Comparison of ENCODE assay signal across 35 cellular contexts in genomic region chr1:46900401-46900800, GRCh38. TPM values are rescaled to one million over a fixed set of nuclear protein-coding genes. Genes with fewer than 3 reads are reported as not detected.
"Had no signal": no experiment of that assay in that cellular context is flagged by ENCODE, and none has a peak within 500 bp of the region (broad histone marks: within the 10 kb centered on the region; RNA-seq: fewer than 3 reads in every experiment).

No MANE protein-coding gene starts in this region.

- H3K4me3 ChIP-seq: ascending aorta had no signal

- ATAC-seq: activated CD4-positive, alpha-beta T cell treated with anti-CD3 and anti-CD28 coated beads for 36 hours; activated CD4-positive, CD25-positive, alpha-beta regulatory T cell treated with anti-CD3 and anti-CD28 coated beads, Interleukin-2, amount 50 U/mL, for 24 hours; activated CD8-positive, alpha-beta memory T cell treated with anti-CD3 and anti-CD28 coated beads, Interleukin-2, amount 10 ng/mL, durations not matched to agents 7 days and 5 days; activated CD8-positive, alpha-beta T cell treated with anti-CD3 and anti-CD28 coated beads, Interleukin-2, amount 10 ng/mL, durations not matched to agents 7 days and 5 days; activated naive CD8-positive, alpha-beta T cell treated with anti-CD3 and anti-CD28 coated beads, Interleukin-2, amount 50 U/mL, for 24 hours; WTC11 had no signal

- H3K36me3 ChIP-seq: ascending aorta, WERI-Rb-1 had no signal

- H3K4me1 ChIP-seq: ascending aorta had no signal

- H3K27me3 Mint-ChIP-seq: activated naive CD4-positive, alpha-beta T cell treated with anti-CD3 and anti-CD28 coated beads, Interleukin-2, amount 10 ng/mL, durations not matched to agents 7 days and 5 days had no signal

- H3K27ac ChIP-seq: ascending aorta, WERI-Rb-1 had no signal

- H3K27me3 ChIP-seq: ascending aorta had no signal

- H3K9me3 ChIP-seq: ascending aorta had no signal

- H3K4me3 Mint-ChIP-seq: activated CD4-positive, alpha-beta memory T cell treated with anti-CD3 and anti-CD28 coated beads, Interleukin-2, amount 10 ng/mL, durations not matched to agents 7 days and 5 days; activated CD4-positive, alpha-beta T cell treated with anti-CD3 and anti-CD28 coated beads for 36 hours; activated CD4-positive, alpha-beta T cell treated with anti-CD3 and anti-CD28 coated beads, Interleukin-2, amount 10 ng/mL, durations not matched to agents 7 days and 5 days; activated CD8-positive, alpha-beta memory T cell treated with anti-CD3 and anti-CD28 coated beads, Interleukin-2, amount 10 ng/mL, durations not matched to agents 7 days and 5 days; activated CD8-positive, alpha-beta T cell treated with anti-CD3 and anti-CD28 coated beads, Interleukin-2, amount 10 ng/mL, durations not matched to agents 7 days and 5 days; activated naive CD4-positive, alpha-beta T cell treated with anti-CD3 and anti-CD28 coated beads, Interleukin-2, amount 10 ng/mL, durations not matched to agents 7 days and 5 days; activated naive CD4-positive, alpha-beta T cell treated with anti-CD3 and anti-CD28 coated beads, Interleukin-2, amount 50 U/mL, for 24 hours; activated naive CD8-positive, alpha-beta T cell; activated naive CD8-positive, alpha-beta T cell treated with anti-CD3 and anti-CD28 coated beads, Interleukin-2, amount 10 ng/mL, durations not matched to agents 7 days and 5 days; activated naive CD8-positive, alpha-beta T cell treated with anti-CD3 and anti-CD28 coated beads, Interleukin-2, amount 50 U/mL, for 24 hours; activated T-cell treated with anti-CD3 and anti-CD28 coated beads, Interleukin-2, amount 50 U/mL, for 24 hours; brain; T-helper 1 cell treated with Interleukin-12 subunit alpha and Interleukin-12 subunit beta and Interleukin-4 antibody, amounts not matched to agents 30 μg/mL and 1 μg/mL, for 36 hours; WTC11 had no signal

- H3K9me3 Mint-ChIP-seq: activated CD4-positive, alpha-beta memory T cell treated with anti-CD3 and anti-CD28 coated beads, Interleukin-2, amount 10 ng/mL, durations not matched to agents 7 days and 5 days; activated naive CD4-positive, alpha-beta T cell treated with anti-CD3 and anti-CD28 coated beads, Interleukin-2, amount 10 ng/mL, durations not matched to agents 7 days and 5 days; activated naive CD4-positive, alpha-beta T cell treated with anti-CD3 and anti-CD28 coated beads, Interleukin-2, amount 50 U/mL, for 24 hours; activated T-helper 2 cell treated with anti-CD3 and anti-CD28 coated beads, Interferon-gamma antibody, Interleukin-2, Interleukin-4, amounts not matched to agents 10 μg/mL and 5 μg/mL and 100 μg/mL, durations not matched to agents 14 hours and 24 hours and 36 hours; T-helper 1 cell treated with Interleukin-12 subunit alpha and Interleukin-12 subunit beta and Interleukin-4 antibody, amounts not matched to agents 30 μg/mL and 1 μg/mL, for 36 hours had no signal

- DNase-seq: activated CD4-positive, alpha-beta memory T cell treated with anti-CD3 and anti-CD28 coated beads, Interleukin-2, amount 10 ng/mL, durations not matched to agents 7 days and 5 days; activated CD4-positive, alpha-beta T cell treated with anti-CD3 and anti-CD28 coated beads for 1 hour; activated CD4-positive, alpha-beta T cell treated with anti-CD3 and anti-CD28 coated beads for 36 hours; activated CD4-positive, alpha-beta T cell treated with anti-CD3 and anti-CD28 coated beads for 48 hours; activated CD4-positive, alpha-beta T cell treated with anti-CD3 and anti-CD28 coated beads, Interleukin-2, amount 10 ng/mL, durations not matched to agents 7 days and 5 days; activated CD4-positive, alpha-beta T cell treated with anti-CD3 and anti-CD28 coated beads, Interleukin-2, amount 50 U/mL, for 48 hours; activated CD4-positive, CD25-positive, alpha-beta regulatory T cell; activated CD8-positive, alpha-beta memory T cell treated with anti-CD3 and anti-CD28 coated beads for 24 hours; activated CD8-positive, alpha-beta memory T cell treated with anti-CD3 and anti-CD28 coated beads, Interleukin-2, amount 10 ng/mL, durations not matched to agents 7 days and 5 days; activated CD8-positive, alpha-beta memory T cell treated with anti-CD3 and anti-CD28 coated beads, Interleukin-2, amount 50 U/mL, for 48 hours; activated CD8-positive, alpha-beta T cell treated with anti-CD3 and anti-CD28 coated beads, Interleukin-2, amount 10 ng/mL, durations not matched to agents 7 days and 5 days; activated effector memory CD4-positive, alpha-beta T cell treated with Interleukin-2 at 50 U/mL for 16 hours; activated gamma-delta T cell; activated naive CD4-positive, alpha-beta T cell treated with anti-CD3 and anti-CD28 coated beads, Interleukin-2, amount 10 ng/mL, durations not matched to agents 7 days and 5 days; activated naive CD4-positive, alpha-beta T cell treated with Interleukin-2 at 50 U/mL for 16 hours; activated naive CD8-positive, alpha-beta T cell treated with anti-CD3 and anti-CD28 coated beads, Interleukin-2, amount 10 ng/mL, durations not matched to agents 7 days and 5 days; activated naive CD8-positive, alpha-beta T cell treated with anti-CD3 and anti-CD28 coated beads, Interleukin-2, amount 50 U/mL, for 24 hours; activated T-cell treated with anti-CD3 and anti-CD28 coated beads, Interleukin-2, amount 50 U/mL, for 24 hours; activated T-cell treated with anti-CD3 and anti-CD28 coated beads, Interleukin-2, amount 50 U/mL, for 48 hours; amygdala; anterior cingulate cortex; central memory CD4-positive, alpha-beta T cell; T-helper 1 cell; T1000; WERI-Rb-1 had no signal

- H3K36me3 Mint-ChIP-seq: activated CD8-positive, alpha-beta memory T cell treated with anti-CD3 and anti-CD28 coated beads, Interleukin-2, amount 10 ng/mL, durations not matched to agents 7 days and 5 days; activated naive CD4-positive, alpha-beta T cell treated with anti-CD3 and anti-CD28 coated beads, Interleukin-2, amount 10 ng/mL, durations not matched to agents 7 days and 5 days; activated naive CD4-positive, alpha-beta T cell treated with anti-CD3 and anti-CD28 coated beads, Interleukin-2, amount 50 U/mL, for 24 hours; activated naive CD8-positive, alpha-beta T cell treated with anti-CD3 and anti-CD28 coated beads, Interleukin-2, amount 10 ng/mL, durations not matched to agents 7 days and 5 days; brain had no signal

- H3K4me1 Mint-ChIP-seq: activated CD4-positive, alpha-beta memory T cell treated with anti-CD3 and anti-CD28 coated beads, Interleukin-2, amount 10 ng/mL, durations not matched to agents 7 days and 5 days; activated CD4-positive, alpha-beta T cell treated with anti-CD3 and anti-CD28 coated beads for 36 hours; activated CD4-positive, alpha-beta T cell treated with anti-CD3 and anti-CD28 coated beads, Interleukin-2, amount 10 ng/mL, durations not matched to agents 7 days and 5 days; activated CD8-positive, alpha-beta memory T cell treated with anti-CD3 and anti-CD28 coated beads, Interleukin-2, amount 10 ng/mL, durations not matched to agents 7 days and 5 days; activated naive CD4-positive, alpha-beta T cell treated with anti-CD3 and anti-CD28 coated beads, Interleukin-2, amount 10 ng/mL, durations not matched to agents 7 days and 5 days; activated naive CD4-positive, alpha-beta T cell treated with anti-CD3 and anti-CD28 coated beads, Interleukin-2, amount 50 U/mL, for 24 hours; activated naive CD8-positive, alpha-beta T cell treated with anti-CD3 and anti-CD28 coated beads, Interleukin-2, amount 10 ng/mL, durations not matched to agents 7 days and 5 days; activated naive CD8-positive, alpha-beta T cell treated with anti-CD3 and anti-CD28 coated beads, Interleukin-2, amount 50 U/mL, for 24 hours; brain; WTC11 had no signal

- H3K27ac Mint-ChIP-seq: activated CD4-positive, alpha-beta memory T cell treated with anti-CD3 and anti-CD28 coated beads, Interleukin-2, amount 10 ng/mL, durations not matched to agents 7 days and 5 days; activated CD4-positive, alpha-beta T cell treated with anti-CD3 and anti-CD28 coated beads for 36 hours; activated CD4-positive, alpha-beta T cell treated with anti-CD3 and anti-CD28 coated beads, Interleukin-2, amount 10 ng/mL, durations not matched to agents 7 days and 5 days; activated CD8-positive, alpha-beta memory T cell treated with anti-CD3 and anti-CD28 coated beads, Interleukin-2, amount 10 ng/mL, durations not matched to agents 7 days and 5 days; activated CD8-positive, alpha-beta T cell treated with anti-CD3 and anti-CD28 coated beads, Interleukin-2, amount 10 ng/mL, durations not matched to agents 7 days and 5 days; activated naive CD4-positive, alpha-beta T cell treated with anti-CD3 and anti-CD28 coated beads, Interleukin-2, amount 10 ng/mL, durations not matched to agents 7 days and 5 days; activated naive CD4-positive, alpha-beta T cell treated with anti-CD3 and anti-CD28 coated beads, Interleukin-2, amount 50 U/mL, for 24 hours; activated naive CD8-positive, alpha-beta T cell; activated naive CD8-positive, alpha-beta T cell treated with anti-CD3 and anti-CD28 coated beads, Interleukin-2, amount 10 ng/mL, durations not matched to agents 7 days and 5 days; activated naive CD8-positive, alpha-beta T cell treated with anti-CD3 and anti-CD28 coated beads, Interleukin-2, amount 50 U/mL, for 24 hours; activated T-cell treated with anti-CD3 and anti-CD28 coated beads, Interleukin-2, amount 50 U/mL, for 24 hours; activated T-helper 2 cell treated with anti-CD3 and anti-CD28 coated beads, Interferon-gamma antibody, Interleukin-2, Interleukin-4, amounts not matched to agents 10 μg/mL and 5 μg/mL and 100 μg/mL, durations not matched to agents 14 hours and 24 hours and 36 hours; brain; T-helper 1 cell treated with Interleukin-12 subunit alpha and Interleukin-12 subunit beta and Interleukin-4 antibody, amounts not matched to agents 30 μg/mL and 1 μg/mL, for 36 hours; WTC11 had no signal

RNA-seq across cellular contexts. Expression of gene CYP4A11, which starts 40.9 kb away (rescaled TPM):
- total RNA-seq: activated CD4-positive, alpha-beta memory T cell treated with anti-CD3 and anti-CD28 coated beads, Interleukin-2, amount 10 ng/mL, durations not matched to agents 7 days and 5 days; activated CD4-positive, alpha-beta T cell treated with anti-CD3 and anti-CD28 coated beads for 36 hours; activated CD4-positive, alpha-beta T cell treated with anti-CD3 and anti-CD28 coated beads, Interleukin-2, amount 10 ng/mL, durations not matched to agents 7 days and 5 days; activated CD8-positive, alpha-beta memory T cell treated with anti-CD3 and anti-CD28 coated beads, Interleukin-2, amount 10 ng/mL, durations not matched to agents 7 days and 5 days; activated CD8-positive, alpha-beta T cell treated with anti-CD3 and anti-CD28 coated beads, Interleukin-2, amount 10 ng/mL, durations not matched to agents 7 days and 5 days; activated naive CD8-positive, alpha-beta T cell treated with anti-CD3 and anti-CD28 coated beads, Interleukin-2, amount 10 ng/mL, durations not matched to agents 7 days and 5 days; activated T-helper 2 cell treated with anti-CD3 and anti-CD28 coated beads, Interferon-gamma antibody, Interleukin-2, Interleukin-4, amounts not matched to agents 10 μg/mL and 5 μg/mL and 100 μg/mL, durations not matched to agents 14 hours and 24 hours and 36 hours; ascending aorta; cardiac septum; T-helper 2 cell treated with Interferon-gamma antibody and Interleukin-4, amounts not matched to agents 100 ng/mL and 5 ng/mL, for 36 hours had no signal
